ENCODE assay signal across 15 cellular contexts in genomic region chr15:60574801-60575631, GRCh38.
DNase-seq lines count a peak whose midpoint lies in the region; ATAC-seq, FAIRE-seq and TF ChIP-seq lines count a peak whose summit lies in the region.
"Had no signal": no experiment of that assay in that cellular context is flagged by ENCODE, and none has a peak within 500 bp of the region (broad histone marks: within the 10 kb centered on the region; RNA-seq: fewer than 3 reads in every experiment).

No MANE protein-coding gene starts in this region.

- no peak for TF ChIP-seq RAD21 in IMR-90 (IDR thresholded peaks at IDR 0.05; ENCODE audit: low read length)

- 0 out of 3 replicates have a peak overlapping the region, but pooled peaks have one; percentile 0 for H2BK15ac ChIP-seq in IMR-90 (ENCODE audit: low read depth, low read length)

- H3K4ac ChIP-seq in IMR-90 (ENCODE audit: low read depth, low read length) = peak overlapping the region; percentile 16; the same call in 1 of the 2 replicates

- H3K9me1 ChIP-seq in IMR-90 (ENCODE audit: insufficient read depth, low read length) = peaks cover 4% of the 10 kb centered on the region

- peak overlapping the region; percentile 65 for H2BK5ac ChIP-seq in IMR-90 (ENCODE audit: low read depth, low read length, poor library complexity, severe bottlenecking)

- H3K4me1 ChIP-seq in CD4-positive, alpha-beta memory T cell (ENCODE audit: insufficient read depth, low read length) = peaks cover 99% of the 10 kb centered on the region
- H3K4me1 ChIP-seq in IMR-90 (ENCODE audit: control insufficient read depth, insufficient read depth, low read length) (peaks cover 17% of the 10 kb centered on the region), adipocyte (ENCODE audit: control insufficient read depth, insufficient read depth, low read length) (peaks cover 13% of the 10 kb centered on the region)
- peaks cover 77 to 81% of the 10 kb centered on the region in 2 donors for H3K4me1 ChIP-seq in naive thymus-derived CD4-positive, alpha-beta T cell (ENCODE audit: control insufficient read depth in 2 of 2, insufficient read depth in 2 of 2, low read length in 2 of 2)
- H3K4me1 ChIP-seq: SJSA1 had no signal

- in situ Hi-C loops in IMR-90 (cut with MboI; ENCODE audit: low sequenced_read_pairs) = no loop called here

- CTCF ChIA-PET in CD4-positive, alpha-beta memory T cell (lab: Charles Lee; ENCODE audit: partially characterized antibody) = interaction anchor here (0.9 to 8.2 kb wide), 12 partner anchors 9 to 342 kb away, joined by 3 to 87 read pairs (median 4); no protein-coding TSS in a partner anchor
- CTCF ChIA-PET in IMR-90 (lab: Yijun Ruan, JAX) = interaction anchor here (0.9 to 1.2 kb wide), 3 partner anchors 10 to 342 kb away, joined by 3 to 4 read pairs (median 3); no protein-coding TSS in a partner anchor
- CTCF ChIA-PET in naive thymus-derived CD4-positive, alpha-beta T cell (lab: Charles Lee) = interaction anchor here (1.1 to 2.4 kb wide), 2 partner anchors 11 to 25 kb away, joined by 3 to 7 read pairs; no protein-coding TSS in a partner anchor

- TF ChIP-seq CTCF in IMR-90 (conservative IDR thresholded peaks at IDR 0.05; ENCODE audit: low read depth, low read length) (no peak), coronary artery (IDR thresholded peaks at IDR 0.05) (no peak)

- no peak overlapping the region for H2BK120ac ChIP-seq in IMR-90 (ENCODE audit: low read depth, low read length)

- H2BK20ac ChIP-seq in IMR-90 (ENCODE audit: low read depth, low read length) = no peak overlapping the region

- H3K4me3 ChIP-seq in CD4-positive, alpha-beta memory T cell (ENCODE audit: low read length in 2 of 2) = peak overlapping the region in 1 of 2 donors; percentile 12
- H3K4me3 ChIP-seq in IMR-90 (ENCODE audit: insufficient read depth, low read depth, low read length) = no peak overlapping the region
- no peak overlapping the region for H3K4me3 ChIP-seq in adipocyte (ENCODE audit: low read length)
- no peak overlapping the region for H3K4me3 ChIP-seq in naive thymus-derived CD4-positive, alpha-beta T cell (ENCODE audit: low read length)
- H3K4me3 ChIP-seq in coronary artery = no peak overlapping the region
- H3K4me3 ChIP-seq: SJSA1 had no signal

- H4K8ac ChIP-seq in IMR-90 (ENCODE audit: low read depth in 2 of 2, low read length in 2 of 2) = peak overlapping the region in 1 of 2 experiments; percentile 5; a peak in 2 of 4 replicates

- H4K5ac ChIP-seq in IMR-90 (ENCODE audit: low read depth, low read length) = peak overlapping the region; percentile 23; the same call in 1 of the 2 replicates

- peak overlapping the region; percentile 11 to 94 (median 89) for H3K4me3 Mint-ChIP-seq in CD4-positive, alpha-beta memory T cell
- H3K4me3 Mint-ChIP-seq in naive thymus-derived CD4-positive, alpha-beta T cell = peak overlapping the region; percentile 4 to 78 (median 48)
- H3K4me3 Mint-ChIP-seq: H9 had no signal

- H3K79me1 ChIP-seq in IMR-90 (ENCODE audit: low read depth in 1 of 2, low read length in 2 of 2) = peaks cover 18 to 30% of the 10 kb centered on the region in 2 experiments

- H3K27me3 Mint-ChIP-seq in CD4-positive, alpha-beta memory T cell = no peaks in the 10 kb centered on the region
- H3K27me3 Mint-ChIP-seq in naive thymus-derived CD4-positive, alpha-beta T cell = no peaks in the 10 kb centered on the region

- H3K18ac ChIP-seq in IMR-90 (ENCODE audit: low read depth, low read length) = peak overlapping the region; percentile 18; the same call in 1 of the 2 replicates

- peak overlapping the region; percentile 68; the same call in 1 of the 2 replicates for H3K23ac ChIP-seq in IMR-90 (ENCODE audit: low read depth, low read length)

- peak overlapping the region; percentile 18; the same call in 1 of the 2 replicates for H2AK5ac ChIP-seq in IMR-90 (ENCODE audit: low read depth, low read length)

- WGBS in IMR-90 (ENCODE audit: extremely low coverage in 2 of 2, insufficient read length in 1 of 2), 2 experiments = 75% methylated on average over 2 of the region's 11 CpGs; no CpG with 5 or more reads in 1 of the 2 experiments

- intact Hi-C loops in CD4-positive, alpha-beta memory T cell (cut with micrococcal nuclease) = no loop called here
- intact Hi-C loops in IMR-90 (cut with micrococcal nuclease) (no loop called here), Right ventricle myocardium inferior (cut with DNase I) (loop anchor here (5.0 kb wide), 1 partner anchor 33 kb away; no protein-coding TSS in a partner anchor)
- intact Hi-C loops in naive thymus-derived CD4-positive, alpha-beta T cell (cut with micrococcal nuclease) = no loop called here

- peak overlapping the region; percentile 92 to 100 (median 99) for H3K27ac Mint-ChIP-seq in CD4-positive, alpha-beta memory T cell
- H3K27ac Mint-ChIP-seq in naive thymus-derived CD4-positive, alpha-beta T cell = peak overlapping the region; percentile 28 to 92 (median 85)

- no peak overlapping the region for H2AFZ ChIP-seq in IMR-90 (replicated peaks; ENCODE audit: low read length, poor library complexity)

- TF ChIP-seq POLR2A in IMR-90 (IDR thresholded peaks at IDR 0.05; ENCODE audit: low read depth, low read length) (no peak), H54 (IDR thresholded peaks at IDR 0.05; ENCODE audit: low read depth, low read length) (no peak)

- H3K4me2 ChIP-seq in IMR-90 (ENCODE audit: low read depth, low read length) = peak overlapping the region; percentile 56; the same call in 1 of the 2 replicates

- POLR2A ChIA-PET in CD4-positive, alpha-beta memory T cell (lab: Charles Lee; ENCODE audit: partially characterized antibody) = interaction anchor here (1.4 to 28.8 kb wide), 4 partner anchors 12 to 33 kb away, joined by 3 to 628 read pairs (median 210); no protein-coding TSS in a partner anchor
- POLR2A ChIA-PET in IMR-90 (lab: Charles Lee; ENCODE audit: unreplicated experiment) = no interaction called here
- POLR2A ChIA-PET in naive thymus-derived CD4-positive, alpha-beta T cell (lab: Charles Lee) = interaction anchor here (0.6 to 1.5 kb wide), 11 partner anchors 9 to 342 kb away, joined by 3 to 5 read pairs (median 4); no protein-coding TSS in a partner anchor

- H3K9ac ChIP-seq in IMR-90 (ENCODE audit: low read depth, low read length) (no peak overlapping the region), adipocyte (ENCODE audit: low read length) (no peak overlapping the region)

- BruUV-seq in IMR-90 (replicated peaks; lab: Mats Ljungman, UMichigan) = no TSS peak

- H3K27ac ChIP-seq in CD4-positive, alpha-beta memory T cell (ENCODE audit: low read depth, low read length) = peak overlapping the region; percentile 74
- no peak overlapping the region for H3K27ac ChIP-seq in IMR-90 (ENCODE audit: insufficient read depth, low read length)
- peak overlapping the region; percentile 62 for H3K27ac ChIP-seq in naive thymus-derived CD4-positive, alpha-beta T cell (ENCODE audit: low read depth, low read length)
- no peak overlapping the region for H3K27ac ChIP-seq in coronary artery
- H3K27ac ChIP-seq: SJSA1 had no signal

- H3K14ac ChIP-seq in IMR-90 (replicated peaks; ENCODE audit: low read depth, low read length) = 0 out of 2 replicates have a peak overlapping the region, but pooled peaks have one; percentile 3

- peaks cover 78 to 96% (median 87%) of the 10 kb centered on the region in 4 donors for H3K4me1 Mint-ChIP-seq in CD4-positive, alpha-beta memory T cell
- H3K4me1 Mint-ChIP-seq in naive thymus-derived CD4-positive, alpha-beta T cell = peaks cover 66 to 99% (median 92%) of the 10 kb centered on the region in 7 donors

- no peak overlapping the region for H4K91ac ChIP-seq in IMR-90 (ENCODE audit: insufficient read depth, low read depth, low read length)

- H3K36me3 ChIP-seq in CD4-positive, alpha-beta memory T cell (ENCODE audit: insufficient read depth, low read length) = no peaks in the 10 kb centered on the region
- H3K36me3 ChIP-seq in IMR-90 (ENCODE audit: control insufficient read depth, insufficient read depth, low read length) (no peaks in the 10 kb centered on the region), adipocyte (ENCODE audit: control insufficient read depth, insufficient read depth, low read length, severe bottlenecking) (no peaks in the 10 kb centered on the region)
- no peaks in the 10 kb centered on the region for H3K36me3 ChIP-seq in naive thymus-derived CD4-positive, alpha-beta T cell (ENCODE audit: control insufficient read depth in 2 of 3, insufficient read depth in 3 of 3, low read length in 3 of 3)
- H3K36me3 ChIP-seq: SJSA1 had no signal

- peak in 1 of 5 donors; percentile 73 for DNase-seq in CD4-positive, alpha-beta memory T cell
- DNase-seq in IMR-90 = peak; percentile 38
- DNase-seq in adipocyte (ENCODE audit: low read depth) = peak; percentile 62
- DNase-seq in naive thymus-derived CD4-positive, alpha-beta T cell = no peak
- DNase-seq in Right ventricle myocardium inferior (ENCODE audit: missing footprints) = no peak
- no peak for DNase-seq in H54 (ENCODE audit: insufficient read length, low spot score)
- DNase-seq in coronary artery (ENCODE audit: low spot score) = no peak
- DNase-seq in occipital lobe (lab: John Stamatoyannopoulos, UW) = no peak
- DNase-seq: AML-193, DMS153, H9, KBM-7, NCI-H146, NCI-H446 had no signal

- no peak for FAIRE-seq in H54 (lab: Jason Lieb, UNC)

- H3K9me3 ChIP-seq in CD4-positive, alpha-beta memory T cell (ENCODE audit: control insufficient read depth in 1 of 2, low read length in 2 of 2) = no peaks in the 10 kb centered on the region
- no peaks in the 10 kb centered on the region for H3K9me3 ChIP-seq in IMR-90 (ENCODE audit: control insufficient read depth, insufficient read depth, low read length)
- H3K9me3 ChIP-seq in adipocyte (ENCODE audit: control insufficient read depth, low read length) = no peaks in the 10 kb centered on the region
- H3K9me3 ChIP-seq in naive thymus-derived CD4-positive, alpha-beta T cell (ENCODE audit: control insufficient read depth in 2 of 3, low read length in 3 of 3) = no peaks in the 10 kb centered on the region
- H3K9me3 ChIP-seq: SJSA1 had no signal

- H3K27me3 ChIP-seq in CD4-positive, alpha-beta memory T cell (ENCODE audit: insufficient read depth, low read length) = no peaks in the 10 kb centered on the region
- H3K27me3 ChIP-seq in IMR-90 (ENCODE audit: control insufficient read depth, insufficient read depth, low read length) (no peaks in the 10 kb centered on the region), adipocyte (replicated peaks; ENCODE audit: control insufficient read depth, insufficient read depth, low read length) (no peaks in the 10 kb centered on the region)
- no peaks in the 10 kb centered on the region for H3K27me3 ChIP-seq in naive thymus-derived CD4-positive, alpha-beta T cell (ENCODE audit: control insufficient read depth in 2 of 2, insufficient read depth in 2 of 2, low read length in 2 of 2)

- no peak overlapping the region for H2AK9ac ChIP-seq in IMR-90 (replicated peaks; ENCODE audit: low read depth, low read length, poor library complexity)

- H3K9me3 Mint-ChIP-seq in CD4-positive, alpha-beta memory T cell = no peaks in the 10 kb centered on the region
- H3K9me3 Mint-ChIP-seq in naive thymus-derived CD4-positive, alpha-beta T cell = no peaks in the 10 kb centered on the region
- H3K9me3 Mint-ChIP-seq: H9 had no signal

- peaks cover 24 to 45% of the 10 kb centered on the region in 2 donors for H3K36me3 Mint-ChIP-seq in CD4-positive, alpha-beta memory T cell
- H3K36me3 Mint-ChIP-seq in naive thymus-derived CD4-positive, alpha-beta T cell = peaks cover 0 to 29% (median 0%) of the 10 kb centered on the region in 5 donors

- H3K56ac ChIP-seq in IMR-90 (ENCODE audit: extremely low read depth, insufficient read depth, low read length) = no peak overlapping the region

- dilution Hi-C loops in IMR-90 (cut with HindIII; ENCODE audit: low sequenced_read_pairs, unreplicated experiment) = no loop called here

- ATAC-seq in IMR-90 (ENCODE audit: low read depth) (peak; percentile 38), Right ventricle myocardium inferior (no peak)
- no peak for ATAC-seq in naive thymus-derived CD4-positive, alpha-beta T cell

- H4K20me1 ChIP-seq in IMR-90 (ENCODE audit: insufficient read depth, low read length) = peaks cover 3% of the 10 kb centered on the region; the same call in 1 of the 2 replicates

Comparison
In these comparisons a context has a peak if more than half of its experiments do, and no peak if none do; other contexts are left out.
1. DNase-seq: peak in IMR-90 (single experiment) and adipocyte (single experiment); none in naive thymus-derived CD4-positive, alpha-beta T cell (0 of 9), Right ventricle myocardium inferior (single experiment), H54 (single experiment), coronary artery (single experiment) and occipital lobe (single experiment).
2. H3K27ac ChIP-seq: peak in CD4-positive, alpha-beta memory T cell (single experiment) and naive thymus-derived CD4-positive, alpha-beta T cell (single experiment); none in IMR-90 (single experiment) and coronary artery (0 of 2).